ENCODE assay signal across 1 cellular context in the genomic region with DNA sequence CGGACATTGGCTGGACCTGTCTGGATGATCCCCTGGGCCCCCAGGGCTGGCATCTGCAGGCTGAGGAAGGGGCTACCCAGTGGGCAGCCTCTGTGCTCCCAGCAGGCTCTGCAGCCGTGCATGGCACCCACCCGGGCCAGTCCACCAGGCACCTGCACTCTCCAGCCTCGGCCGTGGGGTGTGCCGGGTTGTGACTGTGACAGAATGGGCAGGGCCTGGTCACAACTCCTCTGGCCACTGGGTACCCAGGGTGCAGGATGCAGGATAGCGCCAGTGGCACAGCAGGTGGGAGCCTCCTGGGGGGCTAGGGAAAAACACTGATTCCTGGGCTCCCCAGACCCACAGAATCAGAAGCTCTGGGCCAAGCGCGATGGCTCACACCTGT.
A peak's percentile ranks its signal among the peaks of the same experiment; 100 is the strongest.
TF ChIP-seq lines count a peak whose summit lies in the region.

No MANE protein-coding gene starts in this region.

TF ChIP-seq in HEK293, 187 proteins besides CTCF, POLR2A, EP300 and RAD21 (continued from another document):
- TF ChIP-seq, protein P1, sequence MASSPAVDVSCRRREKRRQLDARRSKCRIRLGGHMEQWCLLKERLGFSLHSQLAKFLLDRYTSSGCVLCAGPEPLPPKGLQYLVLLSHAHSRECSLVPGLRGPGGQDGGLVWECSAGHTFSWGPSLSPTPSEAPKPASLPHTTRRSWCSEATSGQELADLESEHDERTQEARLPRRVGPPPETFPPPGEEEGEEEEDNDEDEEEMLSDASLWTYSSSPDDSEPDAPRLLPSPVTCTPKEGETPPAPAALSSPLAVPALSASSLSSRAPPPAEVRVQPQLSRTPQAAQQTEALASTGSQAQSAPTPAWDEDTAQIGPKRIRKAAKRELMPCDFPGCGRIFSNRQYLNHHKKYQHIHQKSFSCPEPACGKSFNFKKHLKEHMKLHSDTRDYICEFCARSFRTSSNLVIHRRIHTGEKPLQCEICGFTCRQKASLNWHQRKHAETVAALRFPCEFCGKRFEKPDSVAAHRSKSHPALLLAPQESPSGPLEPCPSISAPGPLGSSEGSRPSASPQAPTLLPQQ (tag by site-specific recombination; IDR thresholded peaks at IDR 0.05) = no peak
- no peak for TF ChIP-seq ZNF146 (tag by site-specific recombination; IDR thresholded peaks at IDR 0.05)
- no peak for TF ChIP-seq ZNF174 (tag by site-specific recombination; IDR thresholded peaks at IDR 0.05)
- TF ChIP-seq, protein P2, sequence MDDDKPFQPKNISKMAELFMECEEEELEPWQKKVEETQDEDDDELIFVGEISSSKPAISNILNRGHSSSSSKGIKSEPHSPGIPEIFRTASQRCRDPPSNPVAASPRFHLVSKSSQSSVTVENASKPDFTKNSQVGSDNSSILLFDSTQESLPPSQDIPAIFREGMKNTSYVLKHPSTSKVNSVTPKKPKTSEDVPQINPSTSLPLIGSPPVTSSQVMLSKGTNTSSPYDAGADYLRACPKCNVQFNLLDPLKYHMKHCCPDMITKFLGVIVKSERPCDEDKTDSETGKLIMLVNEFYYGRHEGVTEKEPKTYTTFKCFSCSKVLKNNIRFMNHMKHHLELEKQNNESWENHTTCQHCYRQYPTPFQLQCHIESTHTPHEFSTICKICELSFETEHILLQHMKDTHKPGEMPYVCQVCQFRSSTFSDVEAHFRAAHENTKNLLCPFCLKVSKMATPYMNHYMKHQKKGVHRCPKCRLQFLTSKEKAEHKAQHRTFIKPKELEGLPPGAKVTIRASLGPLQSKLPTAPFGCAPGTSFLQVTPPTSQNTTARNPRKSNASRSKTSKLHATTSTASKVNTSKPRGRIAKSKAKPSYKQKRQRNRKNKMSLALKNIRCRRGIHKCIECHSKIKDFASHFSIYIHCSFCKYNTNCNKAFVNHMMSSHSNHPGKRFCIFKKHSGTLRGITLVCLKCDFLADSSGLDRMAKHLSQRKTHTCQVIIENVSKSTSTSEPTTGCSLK (tag by site-specific recombination; IDR thresholded peaks at IDR 0.05) = no peak
- TF ChIP-seq ZBTB20 (tag by site-specific recombination; IDR thresholded peaks at IDR 0.05) = peak; percentile 56
- TF ChIP-seq KLF16 (tag by site-specific recombination; IDR thresholded peaks at IDR 0.05) = no peak
- TF ChIP-seq, protein P3, sequence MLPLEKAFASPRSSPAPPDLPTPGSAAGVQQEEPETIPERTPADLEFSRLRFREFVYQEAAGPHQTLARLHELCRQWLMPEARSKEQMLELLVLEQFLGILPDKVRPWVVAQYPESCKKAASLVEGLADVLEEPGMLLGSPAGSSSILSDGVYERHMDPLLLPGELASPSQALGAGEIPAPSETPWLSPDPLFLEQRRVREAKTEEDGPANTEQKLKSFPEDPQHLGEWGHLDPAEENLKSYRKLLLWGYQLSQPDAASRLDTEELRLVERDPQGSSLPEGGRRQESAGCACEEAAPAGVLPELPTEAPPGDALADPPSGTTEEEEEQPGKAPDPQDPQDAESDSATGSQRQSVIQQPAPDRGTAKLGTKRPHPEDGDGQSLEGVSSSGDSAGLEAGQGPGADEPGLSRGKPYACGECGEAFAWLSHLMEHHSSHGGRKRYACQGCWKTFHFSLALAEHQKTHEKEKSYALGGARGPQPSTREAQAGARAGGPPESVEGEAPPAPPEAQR (tag by site-specific recombination; IDR thresholded peaks at IDR 0.05) = no peak
- TF ChIP-seq ZNF311 (tag by site-specific recombination; IDR thresholded peaks at IDR 0.05; ENCODE audit: borderline replicate concordance) = no peak
- TF ChIP-seq ZIC2 (tag by site-specific recombination; IDR thresholded peaks at IDR 0.05) = peak; percentile 64
